In genomic region chr10:110852255-110852896, GRCh38 we compare ENCODE assay signal across 10 cellular contexts. TPM values are rescaled to one million over a fixed set of nuclear protein-coding genes. Genes with fewer than 3 reads are reported as not detected.
DNase-seq lines count a peak whose midpoint lies in the region; ATAC-seq, FAIRE-seq and TF ChIP-seq lines count a peak whose summit lies in the region.
"Had no signal": no experiment of that assay in that cellular context is flagged by ENCODE, and none has a peak within 500 bp of the region (broad histone marks: within the 10 kb centered on the region; RNA-seq: fewer than 3 reads in every experiment).

No MANE protein-coding gene starts in this region.

- peak overlapping the region; percentile 61 for H3K27ac Mint-ChIP-seq in T-helper 2 cell treated with Interferon-gamma antibody and Interleukin-4, amounts not matched to agents 5 μg/mL and 100 μg/mL, for 36 hours

- H3K9me3 ChIP-seq in colonic mucosa, result no peaks in the 10 kb centered on the region
- H3K9me3 ChIP-seq in small intestine (ENCODE audit: control insufficient read depth, low read depth), result no peaks in the 10 kb centered on the region

- peaks cover 9% of the 10 kb centered on the region for H3K4me1 ChIP-seq in colonic mucosa
- H3K4me1 ChIP-seq in small intestine (ENCODE audit: control insufficient read depth in 2 of 2, insufficient read depth in 1 of 2, low read depth in 1 of 2, low read length in 1 of 2), result peaks cover 9 to 18% of the 10 kb centered on the region in 2 donors

- H3K36me3 ChIP-seq in colonic mucosa (no peaks in the 10 kb centered on the region), small intestine (ENCODE audit: control insufficient read depth in 2 of 2, insufficient read depth in 2 of 2, low read length in 2 of 2) (no peaks in the 10 kb centered on the region)

- no peaks in the 10 kb centered on the region for H3K27me3 Mint-ChIP-seq in T-helper 2 cell treated with Interferon-gamma antibody and Interleukin-4, amounts not matched to agents 5 μg/mL and 100 μg/mL, for 36 hours (ENCODE audit: low read depth)
- H3K27me3 Mint-ChIP-seq: IgD-negative memory B cell had no signal

- DNase-seq in T-helper 2 cell treated with Interferon-gamma antibody and Interleukin-4, amounts not matched to agents 5 μg/mL and 100 μg/mL, for 36 hours (ENCODE audit: low spot score), result peak; percentile 46
- DNase-seq in T-helper 2 cell (no peak), M059J (ENCODE audit: low read depth) (peak; percentile 67), colonic mucosa (peak; percentile 53), small intestine (peak; percentile 95), NCI-H1694 treated with DMSO at 0.1 percent for 48 hours (lab: John Stamatoyannopoulos, UW) (no peak), NCI-H2107 treated with DMSO at 0.1 percent for 48 hours (lab: John Stamatoyannopoulos, UW; ENCODE audit: unreplicated experiment) (no peak)
- DNase-seq: dermis blood vessel endothelial cell had no signal

- H3K9me3 Mint-ChIP-seq in T-helper 2 cell treated with Interferon-gamma antibody and Interleukin-4, amounts not matched to agents 5 μg/mL and 100 μg/mL, for 36 hours, result peaks cover 8% of the 10 kb centered on the region

- H3K27ac ChIP-seq in colonic mucosa (peak overlapping the region; percentile 10), small intestine (ENCODE audit: low read depth in 1 of 2, low read length in 1 of 2) (peak overlapping the region; percentile 62 to 75)

- H3K9ac ChIP-seq in colonic mucosa (ENCODE audit: low read depth in 2 of 2, low read length in 2 of 2), result peak overlapping the region in 1 of 2 donors; percentile 35

- FAIRE-seq in small intestine (lab: Jason Lieb, UNC), result no peak

- H3K36me3 Mint-ChIP-seq in T-helper 2 cell treated with Interferon-gamma antibody and Interleukin-4, amounts not matched to agents 5 μg/mL and 100 μg/mL, for 36 hours (ENCODE audit: low read depth), result peaks cover 4% of the 10 kb centered on the region

- WGBS in small intestine, 3 donors, result 33 to 54% (median 40%) methylated on average over 7 of the region's 7 CpGs

- intact Hi-C loops in colonic mucosa (cut with DNase I), result no loop called here

- no peak for TF ChIP-seq CTCF in colonic mucosa (IDR thresholded peaks at IDR 0.05)

- H3K4me3 ChIP-seq in colonic mucosa (no peak overlapping the region), small intestine (ENCODE audit: low read depth in 1 of 2, low read length in 2 of 2) (no peak overlapping the region)

- H3K27me3 ChIP-seq in colonic mucosa, result no peaks in the 10 kb centered on the region
- H3K27me3 ChIP-seq in small intestine (ENCODE audit: control insufficient read depth in 2 of 2, insufficient read depth in 2 of 2, low read length in 2 of 2), result no peaks in the 10 kb centered on the region

- H3K4me1 Mint-ChIP-seq in T-helper 2 cell treated with Interferon-gamma antibody and Interleukin-4, amounts not matched to agents 5 μg/mL and 100 μg/mL, for 36 hours (ENCODE audit: low read depth), result peaks cover 58% of the 10 kb centered on the region

- ATAC-seq in HG03469 (IDR thresholded peaks at IDR 0.05; ENCODE audit: unreplicated experiment), result no peak

- peak overlapping the region; percentile 52 for H3K4me3 Mint-ChIP-seq in T-helper 2 cell treated with Interferon-gamma antibody and Interleukin-4, amounts not matched to agents 5 μg/mL and 100 μg/mL, for 36 hours
- H3K4me3 Mint-ChIP-seq: IgD-negative memory B cell had no signal

RNA-seq across cellular contexts. Expression of gene PDCD4, which starts 19.4 kb away (rescaled TPM):
- 13.0 and 19.9 TPM in 2 replicates for total RNA-seq in M059J (2014; rRNA removed; shearing (Covaris generic))
- total RNA-seq in colonic mucosa, result 100 to 1,000 TPM; 397 to 463 TPM
- 100 to 1,000 TPM; 111 to 309 (median 124) TPM for polyA plus RNA-seq in small intestine

Comparison
In these comparisons a context has a peak if more than half of its experiments do, and no peak if none do; other contexts are left out.
1. DNase-seq: peak in T-helper 2 cell treated with Interferon-gamma antibody and Interleukin-4, amounts not matched to agents 5 μg/mL and 100 μg/mL, for 36 hours (single experiment), M059J (single experiment), colonic mucosa (single experiment) and small intestine (single experiment); none in T-helper 2 cell (0 of 5), NCI-H1694 treated with DMSO at 0.1 percent for 48 hours (single experiment) and NCI-H2107 treated with DMSO at 0.1 percent for 48 hours (single experiment).
2. RNA of gene PDCD4, which starts 19.4 kb away (total RNA-seq): 397 to 463 TPM in colonic mucosa; 13.0 to 19.9 TPM in M059J; every median in the first group is over 10 times any median in the second.